In the genomic region with DNA sequence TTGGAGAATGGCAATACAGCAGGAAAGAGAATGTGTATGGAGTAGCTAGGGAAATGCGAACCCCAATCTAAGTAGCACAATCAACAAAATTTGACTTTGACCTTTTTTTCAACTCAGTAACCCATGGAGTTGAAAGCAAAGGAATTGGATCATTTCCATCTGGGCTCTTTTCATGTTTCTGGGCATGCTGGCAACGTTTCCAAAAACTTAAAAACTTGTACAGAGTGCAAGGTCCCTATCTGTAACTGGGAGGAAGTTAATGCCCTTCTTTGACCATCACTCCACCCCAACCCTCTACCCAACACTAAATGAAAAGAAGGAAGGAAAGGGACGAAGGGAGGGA, we compare ENCODE assay signal across 7 cellular contexts. TPM values are rescaled to one million over a fixed set of nuclear protein-coding genes. Genes with fewer than 3 reads are reported as not detected.
DNase-seq lines count a peak whose midpoint lies in the region; ATAC-seq and TF ChIP-seq lines count a peak whose summit lies in the region.

No MANE protein-coding gene starts in this region.

- H3K4me3 ChIP-seq in OCI-LY7 (ENCODE audit: low read depth, low read length, poor library complexity, severe bottlenecking) (no peak overlapping the region), skeletal muscle tissue (ENCODE audit: low read length in 3 of 3) (peak overlapping the region in 1 of 3 donors; percentile 80)

- no TSS peak for BruUV-seq in OCI-LY7 (replicated peaks; lab: Mats Ljungman, UMichigan)

- CTCF ChIA-PET in OCI-LY7 (lab: Charles Lee; ENCODE audit: unreplicated experiment): no interaction called here

- no peak for TF ChIP-seq CTCF in OCI-LY7 (conservative IDR thresholded peaks at IDR 0.05; ENCODE audit: low read length)
- no peak for TF ChIP-seq CTCF in GM13977 (IDR thresholded peaks at IDR 0.05; ENCODE audit: extremely low read depth, insufficient read depth, missing control alignments)

- peaks cover 3 to 4% of the 10 kb centered on the region in 2 donors for H3K4me1 Mint-ChIP-seq in effector memory CD8-positive, alpha-beta T cell (ENCODE audit: low read depth in 2 of 2)

- peak overlapping the region; percentile 73 for H3K4me2 ChIP-seq in OCI-LY7 (ENCODE audit: low read length)

- H3K36me3 ChIP-seq in ES-I3 (ENCODE audit: insufficient read depth, low read length) (0 out of 2 replicates have a peak, but pooled peaks cover 2% of the 10 kb centered on the region), OCI-LY7 (ENCODE audit: insufficient read depth, low read length) (no peaks in the 10 kb centered on the region), skeletal muscle tissue (ENCODE audit: control insufficient read depth in 3 of 3, insufficient read depth in 3 of 3, low read length in 3 of 3) (peaks cover 0 to 3% (median 0%) of the 10 kb centered on the region in 3 donors)

- peak overlapping the region; percentile 93; the same call in 1 of the 2 replicates for H2AFZ ChIP-seq in OCI-LY7 (ENCODE audit: low read length)

- H3K36me3 Mint-ChIP-seq in effector memory CD8-positive, alpha-beta T cell (ENCODE audit: insufficient read depth): peaks cover 13% of the 10 kb centered on the region

- H3K9me2 ChIP-seq in OCI-LY7 (ENCODE audit: insufficient read depth, low read length): no peaks in the 10 kb centered on the region

- H3K4me3 Mint-ChIP-seq in effector memory CD8-positive, alpha-beta T cell: peak overlapping the region in 1 of 2 donors; percentile 83

- POLR2A ChIA-PET in OCI-LY7 (lab: Charles Lee): interaction anchor here (0.6 kb wide), 1 partner anchor 1871 kb away, joined by 3 read pairs; no protein-coding TSS in a partner anchor

- H3K27ac Mint-ChIP-seq in effector memory CD8-positive, alpha-beta T cell: peak overlapping the region; percentile 88 to 92

- no peak overlapping the region for H3K27ac ChIP-seq in OCI-LY7 (ENCODE audit: low read depth, low read length, poor library complexity, severe bottlenecking)
- H3K27ac ChIP-seq in skeletal muscle tissue (ENCODE audit: low read depth, low read length): peak overlapping the region; percentile 95

- H3K9me3 Mint-ChIP-seq in effector memory CD8-positive, alpha-beta T cell: no peaks in the 10 kb centered on the region

- H4K20me1 ChIP-seq in OCI-LY7 (ENCODE audit: insufficient read depth, low read length): no peaks in the 10 kb centered on the region

- H3K9ac ChIP-seq in ES-I3 (ENCODE audit: low read depth, low read length) (peak overlapping the region; percentile 98; the same call in 1 of the 2 replicates), skeletal muscle tissue (ENCODE audit: low read depth in 1 of 3, low read length in 3 of 3) (no peak overlapping the region)

- intact Hi-C loops in OCI-LY7 (cut with micrococcal nuclease; ENCODE audit: unreplicated experiment): loop anchor here (2.0 to 10.0 kb wide), 2 partner anchors 77 to 469 kb away; a partner anchor contains a TSS

- peaks cover 7% of the 10 kb centered on the region; the same call in 1 of the 2 replicates for H3K79me2 ChIP-seq in OCI-LY7 (ENCODE audit: insufficient read depth, low read depth, low read length)

- no peaks in the 10 kb centered on the region for H3K27me3 ChIP-seq in skeletal muscle tissue (ENCODE audit: control insufficient read depth in 3 of 3, insufficient read depth in 3 of 3, low read length in 3 of 3)

- no peak for ATAC-seq in effector memory CD8-positive, alpha-beta T cell (replicated peaks)
- no peak for ATAC-seq in HG03571 (IDR thresholded peaks at IDR 0.05; ENCODE audit: unreplicated experiment)

- H3K9me3 ChIP-seq in ES-I3 (ENCODE audit: control insufficient read depth, insufficient read depth, low read length): no peaks in the 10 kb centered on the region
- H3K9me3 ChIP-seq in OCI-LY7 (ENCODE audit: low read length): no peaks in the 10 kb centered on the region
- no peaks in the 10 kb centered on the region for H3K9me3 ChIP-seq in skeletal muscle tissue (ENCODE audit: control insufficient read depth in 3 of 3, low read length in 3 of 3)

- in situ Hi-C loops in GM13977 (cut with MboI; ENCODE audit: low pct_unique_long_range_greater_than_20kb, low sequenced_read_pairs, unreplicated experiment): no loop called here

- no peaks in the 10 kb centered on the region for H3K27me3 Mint-ChIP-seq in effector memory CD8-positive, alpha-beta T cell

- no peaks in the 10 kb centered on the region for H3K4me1 ChIP-seq in ES-I3 (ENCODE audit: insufficient read depth, low read length)
- H3K4me1 ChIP-seq in OCI-LY7 (ENCODE audit: insufficient read depth, low read length, poor library complexity, severe bottlenecking): peaks cover 16% of the 10 kb centered on the region
- H3K4me1 ChIP-seq in skeletal muscle tissue (ENCODE audit: control insufficient read depth in 3 of 3, insufficient read depth in 3 of 3, low read length in 3 of 3): peaks cover 4 to 8% (median 6%) of the 10 kb centered on the region in 3 donors

- DNase-seq in OCI-LY7 (ENCODE audit: low spot score) (no peak), GM13977 (ENCODE audit: low spot score) (no peak), NCI-H1694 (lab: John Stamatoyannopoulos, UW) (no peak)
- DNase-seq in effector memory CD8-positive, alpha-beta T cell: no peak

RNA-seq across cellular contexts. Expression of a gene that starts 1.3 kb away (rescaled TPM):
- 22.8 and 24.0 TPM in 2 replicates for total RNA-seq in OCI-LY7 (2014; rRNA removed; shearing (Covaris generic))
- 19.2 TPM in 2 replicates for total RNA-seq in OCI-LY7 (2022)
- total RNA-seq in skeletal muscle tissue: 39.1 TPM
